In genomic region chr12:90855534-90855933, GRCh38 we compare ENCODE assay signal across 1 cellular context.
TF ChIP-seq lines count a peak whose summit lies in the region.

No MANE protein-coding gene starts in this region.

TF ChIP-seq in K562, 482 proteins besides CTCF, POLR2A, EP300 and RAD21:
- TF ChIP-seq HOXB6 (CRISPR knock-in tag; IDR thresholded peaks at IDR 0.05; ENCODE audit: borderline replicate concordance) (no peak), PCBP2 (IDR thresholded peaks at IDR 0.05; ENCODE audit: low read depth, low read length, poor library complexity, severe bottlenecking) (peak; percentile 79)
